In the genomic region with DNA sequence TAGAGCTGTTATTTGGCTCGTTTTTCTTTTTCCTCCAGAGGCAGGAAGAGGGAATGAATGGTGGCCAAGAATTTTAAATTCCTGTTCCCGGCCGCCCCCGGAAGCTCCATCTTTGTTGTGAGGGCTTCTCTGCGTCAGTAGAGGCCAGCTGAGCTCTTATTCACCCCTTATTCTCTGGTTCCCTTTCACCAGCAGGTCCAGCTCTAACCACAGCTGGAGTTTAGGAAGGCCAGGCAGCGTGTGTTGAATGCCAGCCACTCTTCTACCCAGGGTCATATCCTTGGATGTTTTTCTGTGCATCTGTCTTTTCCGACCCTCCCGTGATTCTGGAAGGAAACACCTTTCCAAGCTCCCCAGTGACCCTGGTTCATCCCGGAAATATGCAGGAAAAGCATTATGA, we compare ENCODE assay signal across 13 cellular contexts.
DNase-seq lines count a peak whose midpoint lies in the region; ATAC-seq, FAIRE-seq and TF ChIP-seq lines count a peak whose summit lies in the region.
"Had no signal": no experiment of that assay in that cellular context is flagged by ENCODE, and none has a peak within 500 bp of the region (broad histone marks: within the 10 kb centered on the region; RNA-seq: fewer than 3 reads in every experiment).

No MANE protein-coding gene starts in this region.

- 66 to 86% (median 80%) methylated on average over 9 of the region's 9 CpGs for WGBS in small intestine, 3 donors

- in situ Hi-C loops in brain microvascular endothelial cell (cut with HindIII; ENCODE audit: low pct_ligation_motif_present, low sequenced_read_pairs) = no loop called here

- TF ChIP-seq POLR2A in vagina (IDR thresholded peaks at IDR 0.05) = no peak

- TF ChIP-seq CTCF in brain microvascular endothelial cell (IDR thresholded peaks at IDR 0.05; ENCODE audit: low read depth, low read length, missing control alignments) (no peak), left ventricle myocardium inferior (IDR thresholded peaks at IDR 0.05; ENCODE audit: borderline replicate concordance) (no peak), vagina (IDR thresholded peaks at IDR 0.05) (no peak)

- H3K27ac ChIP-seq in brain microvascular endothelial cell = no peak overlapping the region
- peak overlapping the region; percentile 62 for H3K27ac ChIP-seq in left ventricle myocardium inferior (replicated peaks)
- peak overlapping the region; percentile 9 for H3K27ac ChIP-seq in vagina
- peak overlapping the region in 1 of 2 donors; percentile 54 for H3K27ac ChIP-seq in small intestine (ENCODE audit: low read depth in 1 of 2, low read length in 1 of 2)

- no peaks in the 10 kb centered on the region for H3K27me3 ChIP-seq in brain microvascular endothelial cell (replicated peaks)
- no peaks in the 10 kb centered on the region for H3K27me3 ChIP-seq in left ventricle myocardium inferior (ENCODE audit: low read depth)
- no peaks in the 10 kb centered on the region for H3K27me3 ChIP-seq in neuron (ENCODE audit: insufficient read depth, low read length)
- H3K27me3 ChIP-seq in vagina = no peaks in the 10 kb centered on the region
- no peaks in the 10 kb centered on the region for H3K27me3 ChIP-seq in small intestine (ENCODE audit: control insufficient read depth in 2 of 2, insufficient read depth in 2 of 2, low read length in 2 of 2)

- H3K9me3 ChIP-seq in left ventricle myocardium inferior (replicated peaks) (no peaks in the 10 kb centered on the region), neuron (ENCODE audit: low read length) (no peaks in the 10 kb centered on the region), vagina (no peaks in the 10 kb centered on the region), small intestine (ENCODE audit: control insufficient read depth, low read depth) (no peaks in the 10 kb centered on the region)

- H3K4me1 ChIP-seq in left ventricle myocardium inferior (peaks cover 19% of the 10 kb centered on the region), neuron (ENCODE audit: insufficient read depth, low read length) (peaks cover 13% of the 10 kb centered on the region), vagina (peaks cover 33% of the 10 kb centered on the region), small intestine (ENCODE audit: control insufficient read depth in 2 of 2, insufficient read depth in 1 of 2, low read depth in 1 of 2, low read length in 1 of 2) (no peaks in the 10 kb centered on the region)

- no peak for FAIRE-seq in small intestine (lab: Jason Lieb, UNC)
- FAIRE-seq: GM18507 had no signal

- H3K4me3 ChIP-seq in brain microvascular endothelial cell (ENCODE audit: low read depth, low read length) (no peak overlapping the region), left ventricle myocardium inferior (no peak overlapping the region), neuron (ENCODE audit: low read length) (no peak overlapping the region), vagina (no peak overlapping the region), small intestine (ENCODE audit: low read depth in 1 of 2, low read length in 2 of 2) (no peak overlapping the region)

- intact Hi-C loops in left ventricle myocardium inferior (cut with micrococcal nuclease) (no loop called here), vagina (cut with DNase I) (no loop called here)

- H3K36me3 ChIP-seq in brain microvascular endothelial cell (replicated peaks) (no peaks in the 10 kb centered on the region), left ventricle myocardium inferior (no peaks in the 10 kb centered on the region), neuron (ENCODE audit: insufficient read depth, low read length) (no peaks in the 10 kb centered on the region), vagina (no peaks in the 10 kb centered on the region), small intestine (ENCODE audit: control insufficient read depth in 2 of 2, insufficient read depth in 2 of 2, low read length in 2 of 2) (no peaks in the 10 kb centered on the region)

- peak overlapping the region; percentile 27 for H2AFZ ChIP-seq in neuron (ENCODE audit: low read depth, low read length)

- ATAC-seq in GM19455 (IDR thresholded peaks at IDR 0.05; ENCODE audit: unreplicated experiment) (no peak), GM21576 (IDR thresholded peaks at IDR 0.05; ENCODE audit: unreplicated experiment) (no peak)
- ATAC-seq: PC-3 had no signal

- DNase-seq in brain microvascular endothelial cell (peak; percentile 18), left ventricle myocardium inferior (peak; percentile 40), vagina (ENCODE audit: extremely low spot score in 2 of 2) (no peak), small intestine (no peak)
- DNase-seq: CD8-positive, alpha-beta memory T cell; KBM-7; NCI-H1436; NCI-H510A; PC-3 had no signal

Comparison
In these comparisons a context has a peak if more than half of its experiments do, and no peak if none do; other contexts are left out.
1. DNase-seq: peak in brain microvascular endothelial cell (single experiment) and left ventricle myocardium inferior (single experiment); none in vagina (0 of 2) and small intestine (single experiment).